ENCODE assay signal across 8 cellular contexts in the genomic region with DNA sequence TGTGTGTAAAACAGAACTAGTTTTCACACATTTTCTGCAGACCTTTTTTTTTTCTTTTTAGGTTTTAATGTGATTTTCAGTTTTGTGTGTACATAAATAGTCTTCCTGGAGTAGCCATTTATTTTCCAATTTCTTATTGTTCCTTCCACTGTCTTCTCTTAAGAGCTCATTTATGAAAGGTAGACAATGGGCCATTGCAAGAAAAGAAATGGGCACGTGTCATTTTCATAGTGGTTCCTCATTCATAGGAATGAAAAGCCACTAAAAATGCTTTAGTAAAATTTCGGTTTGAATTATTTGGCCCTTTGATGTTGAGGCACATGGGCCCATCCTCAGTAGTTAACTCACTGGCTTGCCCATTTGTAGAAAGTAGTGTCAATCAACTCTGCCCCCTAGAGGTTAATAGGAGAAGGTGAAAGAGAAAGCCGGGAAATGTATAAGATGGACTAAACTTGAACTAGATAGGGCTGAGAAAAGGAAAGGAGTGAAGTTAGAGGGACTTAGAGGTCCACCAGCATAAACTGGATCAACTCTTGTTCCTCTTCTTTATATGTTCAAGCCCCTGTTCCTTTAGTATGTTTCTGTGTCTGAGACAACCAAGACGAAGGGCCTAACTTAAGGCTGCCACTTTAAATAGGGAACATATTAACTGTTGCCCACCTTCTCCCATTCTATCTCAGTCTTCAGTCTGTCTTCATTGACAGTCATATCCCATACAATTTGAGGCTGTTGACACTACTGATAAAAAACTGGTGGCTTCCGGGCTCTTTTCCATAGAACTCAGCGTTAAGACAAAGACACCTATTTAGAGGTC.
A peak's percentile ranks its signal among the peaks of the same experiment; 100 is the strongest.
DNase-seq lines count a peak whose midpoint lies in the region; ATAC-seq, FAIRE-seq and TF ChIP-seq lines count a peak whose summit lies in the region.

No MANE protein-coding gene starts in this region.

- H3K4me3 ChIP-seq in breast epithelium (no peak overlapping the region), lung (no peak overlapping the region)

- DNase-seq in NCI-H2107 treated with DMSO at 0.1 percent for 48 hours (lab: John Stamatoyannopoulos, UW; ENCODE audit: unreplicated experiment), result peak; percentile 32
- no peak for DNase-seq in NCI-H2107 (lab: John Stamatoyannopoulos, UW)
- DNase-seq in GM19239 (ENCODE audit: insufficient read length, low spot score), result peak; percentile 34
- DNase-seq in NCI-H82 treated with DMSO at 0.1 percent for 48 hours (lab: John Stamatoyannopoulos, UW; ENCODE audit: unreplicated experiment), result peak; percentile 21
- DNase-seq in breast epithelium (ENCODE audit: low spot score in 2 of 2), result no peak
- DNase-seq in lung (ENCODE audit: low spot score), result no peak
- no peak for DNase-seq in NCI-H1092 (lab: John Stamatoyannopoulos, UW)

- 78 to 80% methylated on average over 6 of the region's 6 CpGs for WGBS in lung, 2 donors

- ATAC-seq in HG03280 (IDR thresholded peaks at IDR 0.05; ENCODE audit: unreplicated experiment) (peak; percentile 85), lung (ENCODE audit: insufficient read depth, low FRiP score) (no peak)

- no peak for TF ChIP-seq POLR2A in breast epithelium (IDR thresholded peaks at IDR 0.05)

- TF ChIP-seq CTCF in breast epithelium (IDR thresholded peaks at IDR 0.05), result peak in 2 of 3 donors; percentile 42
- peak; percentile 20 for TF ChIP-seq CTCF in lung (IDR thresholded peaks at IDR 0.05; ENCODE audit: control extremely low read depth, extremely low read depth)

- H3K4me1 ChIP-seq in breast epithelium (no peaks in the 10 kb centered on the region), lung (ENCODE audit: control insufficient read depth in 2 of 2, insufficient read depth in 2 of 2, low read length in 2 of 2) (no peaks in the 10 kb centered on the region)

- H3K36me3 ChIP-seq in breast epithelium (no peaks in the 10 kb centered on the region), lung (ENCODE audit: control insufficient read depth in 2 of 2, insufficient read depth in 2 of 2, low read length in 2 of 2) (peaks cover 25 to 26% of the 10 kb centered on the region in 2 donors)

- FAIRE-seq in GM19239 (lab: Jason Lieb, UNC), result peak; percentile 97

- no peaks in the 10 kb centered on the region for H3K9me3 ChIP-seq in breast epithelium
- no peaks in the 10 kb centered on the region for H3K9me3 ChIP-seq in lung (ENCODE audit: control insufficient read depth in 2 of 2, insufficient read depth in 1 of 2, low read length in 1 of 2)

- no peak overlapping the region for H3K27ac ChIP-seq in breast epithelium
- H3K27ac ChIP-seq in lung (ENCODE audit: low read depth in 1 of 2, low read length in 1 of 2), result no peak overlapping the region

- intact Hi-C loops in breast epithelium (cut with DNase I; ENCODE audit: low total_unique reads), result no loop called here

- H3K27me3 ChIP-seq in breast epithelium (no peaks in the 10 kb centered on the region), lung (ENCODE audit: control insufficient read depth, insufficient read depth) (no peaks in the 10 kb centered on the region)

Comparison
In these comparisons a context has a peak if more than half of its experiments do, and no peak if none do; other contexts are left out.
1. DNase-seq: peak in NCI-H2107 treated with DMSO at 0.1 percent for 48 hours (single experiment), GM19239 (single experiment) and NCI-H82 treated with DMSO at 0.1 percent for 48 hours (single experiment); none in NCI-H2107 (single experiment), breast epithelium (0 of 2), lung (single experiment) and NCI-H1092 (single experiment).